8 cellular contexts compared by ENCODE assay signal in genomic region chr9:12640021-12640587, GRCh38. TPM values are rescaled to one million over a fixed set of nuclear protein-coding genes. Genes with fewer than 3 reads are reported as not detected.
DNase-seq lines count a peak whose midpoint lies in the region; ATAC-seq and TF ChIP-seq lines count a peak whose summit lies in the region.

No MANE protein-coding gene starts in this region.

- no peaks in the 10 kb centered on the region for H3K27me3 ChIP-seq in thyroid gland

- H3K9me3 Mint-ChIP-seq in activated CD8-positive, alpha-beta memory T cell treated with anti-CD3 and anti-CD28 coated beads, Interleukin-2, amount 10 ng/mL, durations not matched to agents 7 days and 5 days (ENCODE audit: low read depth) = peaks cover 10% of the 10 kb centered on the region
- peaks cover 15% of the 10 kb centered on the region for H3K9me3 Mint-ChIP-seq in activated T-cell treated with anti-CD3 and anti-CD28 coated beads, Interleukin-2, amount 50 U/mL, for 24 hours

- no peak overlapping the region for H3K27ac Mint-ChIP-seq in activated CD8-positive, alpha-beta memory T cell treated with anti-CD3 and anti-CD28 coated beads, Interleukin-2, amount 10 ng/mL, durations not matched to agents 7 days and 5 days
- H3K27ac Mint-ChIP-seq in activated T-cell treated with anti-CD3 and anti-CD28 coated beads, Interleukin-2, amount 50 U/mL, for 24 hours = no peak overlapping the region

- 26 to 36% methylated on average over 2 of the region's 2 CpGs for WGBS in thyroid gland, 2 donors

- H3K4me3 Mint-ChIP-seq in activated CD8-positive, alpha-beta memory T cell treated with anti-CD3 and anti-CD28 coated beads, Interleukin-2, amount 10 ng/mL, durations not matched to agents 7 days and 5 days = no peak overlapping the region
- H3K4me3 Mint-ChIP-seq in activated T-cell treated with anti-CD3 and anti-CD28 coated beads, Interleukin-2, amount 50 U/mL, for 24 hours = no peak overlapping the region

- H3K4me3 ChIP-seq in thyroid gland (replicated peaks in 1 of 3) = no peak overlapping the region

- H3K4me1 ChIP-seq in thyroid gland = no peaks in the 10 kb centered on the region

- no peak for ATAC-seq in activated CD8-positive, alpha-beta memory T cell treated with anti-CD3 and anti-CD28 coated beads, Interleukin-2, amount 10 ng/mL, durations not matched to agents 7 days and 5 days
- ATAC-seq in GM19397 (IDR thresholded peaks at IDR 0.05; ENCODE audit: unreplicated experiment) = no peak

- H3K36me3 ChIP-seq in thyroid gland = no peaks in the 10 kb centered on the region

- no peak for TF ChIP-seq POLR2A in thyroid gland (IDR thresholded peaks at IDR 0.05)

- CTCF ChIA-PET in activated CD8-positive, alpha-beta memory T cell treated with anti-CD3 and anti-CD28 coated beads, Interleukin-2, amount 10 ng/mL, durations not matched to agents 7 days and 5 days (lab: Charles Lee) = no interaction called here

- DNase-seq in EL (peak; percentile 41), Kasumi-1 (lab: John Stamatoyannopoulos, UW) (peak; percentile 26 to 48), RPMI7951 (ENCODE audit: low read depth) (peak; percentile 37), globus pallidus (ENCODE audit: low spot score) (peak; percentile 20), thyroid gland (no peak)
- no peak for DNase-seq in activated CD8-positive, alpha-beta memory T cell treated with anti-CD3 and anti-CD28 coated beads, Interleukin-2, amount 10 ng/mL, durations not matched to agents 7 days and 5 days
- no peak for DNase-seq in activated T-cell treated with anti-CD3 and anti-CD28 coated beads, Interleukin-2, amount 50 U/mL, for 24 hours

- no peaks in the 10 kb centered on the region for H3K9me3 ChIP-seq in thyroid gland

- no peaks in the 10 kb centered on the region for H3K36me3 Mint-ChIP-seq in activated CD8-positive, alpha-beta memory T cell treated with anti-CD3 and anti-CD28 coated beads, Interleukin-2, amount 10 ng/mL, durations not matched to agents 7 days and 5 days
- H3K36me3 Mint-ChIP-seq in activated T-cell treated with anti-CD3 and anti-CD28 coated beads, Interleukin-2, amount 50 U/mL, for 24 hours (ENCODE audit: low read depth) = no peaks in the 10 kb centered on the region

- no peaks in the 10 kb centered on the region for H3K27me3 Mint-ChIP-seq in activated CD8-positive, alpha-beta memory T cell treated with anti-CD3 and anti-CD28 coated beads, Interleukin-2, amount 10 ng/mL, durations not matched to agents 7 days and 5 days
- no peaks in the 10 kb centered on the region for H3K27me3 Mint-ChIP-seq in activated T-cell treated with anti-CD3 and anti-CD28 coated beads, Interleukin-2, amount 50 U/mL, for 24 hours

- H3K27ac ChIP-seq in thyroid gland = no peak overlapping the region

- intact Hi-C loops in thyroid gland (cut with DNase I) = no loop called here

- H3K4me1 Mint-ChIP-seq in activated CD8-positive, alpha-beta memory T cell treated with anti-CD3 and anti-CD28 coated beads, Interleukin-2, amount 10 ng/mL, durations not matched to agents 7 days and 5 days = no peaks in the 10 kb centered on the region
- H3K4me1 Mint-ChIP-seq in activated T-cell treated with anti-CD3 and anti-CD28 coated beads, Interleukin-2, amount 50 U/mL, for 24 hours (ENCODE audit: low read depth) = no peaks in the 10 kb centered on the region

- TF ChIP-seq CTCF in thyroid gland (IDR thresholded peaks at IDR 0.05) = peak in 5 of 6 experiments; percentile 10 to 80 (median 57)

RNA-seq across cellular contexts. Expression of gene TYRP1, which starts 53.1 kb away (rescaled TPM):
- 0.68 and 1.1 TPM in 2 replicates for total RNA-seq in RPMI7951 (2014; rRNA removed; shearing (Covaris generic))
- under 1 TPM in 1 of 4 donors, not detected in 3; 0.27 TPM for total RNA-seq in thyroid gland
- total RNA-seq in activated CD8-positive, alpha-beta memory T cell treated with anti-CD3 and anti-CD28 coated beads, Interleukin-2, amount 10 ng/mL, durations not matched to agents 7 days and 5 days = not detected

Comparison
In these comparisons a context has a peak if more than half of its experiments do, and no peak if none do; other contexts are left out.
1. DNase-seq: peak in EL (single experiment), Kasumi-1 (2 of 2), RPMI7951 (single experiment) and globus pallidus (single experiment); none in thyroid gland (0 of 2), activated CD8-positive, alpha-beta memory T cell treated with anti-CD3 and anti-CD28 coated beads, Interleukin-2, amount 10 ng/mL, durations not matched to agents 7 days and 5 days (single experiment) and activated T-cell treated with anti-CD3 and anti-CD28 coated beads, Interleukin-2, amount 50 U/mL, for 24 hours (single experiment).